8 cellular contexts compared by ENCODE assay signal in the genomic region with DNA sequence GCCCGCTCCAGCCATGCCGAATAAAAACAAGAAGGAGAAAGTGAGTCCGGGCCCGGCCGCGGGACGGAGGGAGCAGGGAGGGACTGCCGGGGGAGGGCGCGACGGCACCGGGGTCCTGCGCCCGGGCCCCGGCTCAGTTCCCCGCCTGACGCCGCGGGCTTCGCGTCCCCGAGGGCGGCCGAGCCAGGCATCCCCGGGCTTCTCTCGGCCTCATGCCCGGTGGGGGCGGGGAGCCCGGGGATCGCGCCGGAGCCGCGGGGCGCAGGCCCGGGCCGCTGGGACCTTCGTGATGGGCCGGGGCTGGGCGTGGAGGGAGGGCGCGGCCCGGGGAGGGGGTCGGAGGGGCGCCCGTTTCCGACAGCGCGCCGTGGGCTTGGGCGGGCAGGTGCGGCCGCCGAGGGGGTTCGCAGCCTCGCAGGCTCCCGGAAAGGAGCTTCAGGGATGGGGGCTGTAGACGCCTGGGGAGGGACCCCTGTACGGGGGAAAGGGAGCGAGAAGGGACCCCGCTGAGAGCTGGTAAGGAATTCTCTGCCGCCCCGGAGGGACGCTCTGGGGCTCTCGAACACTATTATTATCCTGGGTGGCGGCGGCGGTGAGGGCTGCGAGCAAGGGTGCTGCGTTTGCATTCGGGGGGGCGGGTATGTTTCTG. TPM values are rescaled to one million over a fixed set of nuclear protein-coding genes. Genes with fewer than 3 reads are reported as not detected.
DNase-seq lines count a peak whose midpoint lies in the region; ATAC-seq and TF ChIP-seq lines count a peak whose summit lies in the region.

No MANE protein-coding gene starts in this region.

- H3K4me3 ChIP-seq in GM12865 (ENCODE audit: low read depth, low read length) (peak overlapping the region; percentile 42), HCT116 (replicated peaks in 1 of 2; ENCODE audit: low read depth in 1 of 2, low read length in 2 of 2) (peak overlapping the region; percentile 60 to 64), cardiac muscle cell (peak overlapping the region; percentile 74), prostate gland (peak overlapping the region; percentile 81 to 84)

- RAD21 ChIA-PET in HCT116 (lab: Charles Lee; ENCODE audit: low non-redundant PET in 1 of 2, low total read pairs in 2 of 2, uncharacterized antibody in 2 of 2, unreplicated experiment in 2 of 2) = no interaction called here

- no peaks in the 10 kb centered on the region for H4K20me1 ChIP-seq in HCT116 (ENCODE audit: insufficient read depth)

- intact Hi-C loops in HCT116 (cut with micrococcal nuclease) (no loop called here), prostate gland (cut with DNase I) (loop anchor here (1.0 to 5.0 kb wide), 2 partner anchors 47 to 325 kb away; partner anchors contain the start of gene HSP90AA1)

- H3K36me3 ChIP-seq in HCT116 (ENCODE audit: control insufficient read depth in 1 of 2, insufficient read depth in 2 of 2, low read length in 2 of 2) (peaks cover 0 to 3% of the 10 kb centered on the region in 2 experiments; a peak in 1 of 4 replicates), cardiac muscle cell (peaks cover 6% of the 10 kb centered on the region), prostate gland (no peaks in the 10 kb centered on the region)

- CTCF ChIA-PET in HCT116 (lab: Charles Lee) = no interaction called here

- peak overlapping the region; percentile 79 for H3K4me2 ChIP-seq in HCT116 (ENCODE audit: low read length)

- TF ChIP-seq RAD21 in HCT116 (IDR thresholded peaks at IDR 0.05; ENCODE audit: low read depth) = no peak

- H3K27ac ChIP-seq in HCT116 (ENCODE audit: low read depth, low read length) (no peak overlapping the region), cardiac muscle cell (peak overlapping the region; percentile 74), prostate gland (peak overlapping the region; percentile 69 to 80)

- no peak overlapping the region for H2AFZ ChIP-seq in HCT116 (ENCODE audit: low read depth, low read length, poor library complexity, severe bottlenecking)

- no peaks in the 10 kb centered on the region for H3K9me3 ChIP-seq in HCT116 (ENCODE audit: control insufficient read depth in 1 of 2, insufficient read depth in 1 of 2, low read depth in 1 of 2, low read length in 2 of 2)
- no peaks in the 10 kb centered on the region for H3K9me3 ChIP-seq in cardiac muscle cell (ENCODE audit: low read depth)
- H3K9me3 ChIP-seq in prostate gland = no peaks in the 10 kb centered on the region

- H3K27me3 ChIP-seq in HCT116 (ENCODE audit: insufficient read depth, low read length) (no peaks in the 10 kb centered on the region), cardiac muscle cell (peaks cover 3% of the 10 kb centered on the region), prostate gland (replicated peaks; ENCODE audit: insufficient read depth) (no peaks in the 10 kb centered on the region)

- TF ChIP-seq CTCF in GM12865 (IDR thresholded peaks at IDR 0.05; ENCODE audit: insufficient read depth, low read depth, low read length, missing control alignments) (no peak), HCT116 (IDR thresholded peaks at IDR 0.05 in 2 of 3, conservative IDR thresholded peaks at IDR 0.05 in 1 of 3; ENCODE audit: borderline replicate concordance in 1 of 3, insufficient read depth in 1 of 3, low read depth in 2 of 3, low read length in 2 of 3) (no peak), cardiac muscle cell (IDR thresholded peaks at IDR 0.05; ENCODE audit: low read depth, low read length) (no peak), prostate gland (IDR thresholded peaks at IDR 0.05) (no peak)

- TF ChIP-seq POLR2A in HCT116 (IDR thresholded peaks at IDR 0.05; ENCODE audit: borderline replicate concordance, extremely low read depth, insufficient read depth, insufficient read length) = no peak
- no peak for TF ChIP-seq POLR2A in prostate gland (IDR thresholded peaks at IDR 0.05)

- peak; percentile 26 for DNase-seq in GM12865 (ENCODE audit: low read depth)
- no peak for DNase-seq in HCT116 (ENCODE audit: low read depth, low spot score)
- DNase-seq in NCI-H526 treated with DMSO at 0.1 percent for 48 hours (lab: John Stamatoyannopoulos, UW) = peak; percentile 43
- DNase-seq in activated effector memory CD4-positive, alpha-beta T cell treated with anti-CD3 and anti-CD28 coated beads, Interleukin-2, amount 50 U/mL, for 16 hours = peak; percentile 82
- DNase-seq in cardiac muscle cell (ENCODE audit: low read depth in 1 of 2, low spot score in 1 of 2) = peak; percentile 22 to 55
- DNase-seq in prostate gland (ENCODE audit: low spot score) = peak; percentile 37
- DNase-seq in T1000 (lab: John Stamatoyannopoulos, UW) = no peak
- DNase-seq in KBM-7 = no peak

- peak; percentile 6 for ATAC-seq in HCT116

- POLR2A ChIA-PET in HCT116 (lab: Charles Lee) = no interaction called here

- in situ Hi-C loops in KBM-7 (cut with MboI; ENCODE audit: low pct_unique_long_range_greater_than_20kb, low sequenced_read_pairs) = no loop called here

- WGBS in prostate gland = 2% methylated on average over 71 of the region's 72 CpGs

- H3K9me2 ChIP-seq in HCT116 (ENCODE audit: insufficient read depth) = no peaks in the 10 kb centered on the region

- BruUV-seq in HCT116 (replicated peaks; lab: Mats Ljungman, UMichigan) = no TSS peak

- H3K4me1 ChIP-seq in HCT116 (ENCODE audit: control insufficient read depth in 1 of 2, insufficient read depth in 2 of 2, low read length in 2 of 2) (peaks cover 9 to 16% of the 10 kb centered on the region in 2 experiments), cardiac muscle cell (ENCODE audit: low read depth) (peaks cover 2% of the 10 kb centered on the region), prostate gland (replicated peaks) (peaks cover 5% of the 10 kb centered on the region)

- no peaks in the 10 kb centered on the region for H3K79me2 ChIP-seq in HCT116 (ENCODE audit: insufficient read depth, low read length)

- H3K9ac ChIP-seq in HCT116 (ENCODE audit: low read length) = peak overlapping the region; percentile 62

TF ChIP-seq in HCT116, 20 proteins besides CTCF, POLR2A, EP300 and RAD21:
- TF ChIP-seq, protein P1, sequence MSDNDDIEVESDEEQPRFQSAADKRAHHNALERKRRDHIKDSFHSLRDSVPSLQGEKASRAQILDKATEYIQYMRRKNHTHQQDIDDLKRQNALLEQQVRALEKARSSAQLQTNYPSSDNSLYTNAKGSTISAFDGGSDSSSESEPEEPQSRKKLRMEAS (IDR thresholded peaks at IDR 0.05) = peak; percentile 54; the same call in 1 of the 2 replicates
- TF ChIP-seq, protein P2, sequence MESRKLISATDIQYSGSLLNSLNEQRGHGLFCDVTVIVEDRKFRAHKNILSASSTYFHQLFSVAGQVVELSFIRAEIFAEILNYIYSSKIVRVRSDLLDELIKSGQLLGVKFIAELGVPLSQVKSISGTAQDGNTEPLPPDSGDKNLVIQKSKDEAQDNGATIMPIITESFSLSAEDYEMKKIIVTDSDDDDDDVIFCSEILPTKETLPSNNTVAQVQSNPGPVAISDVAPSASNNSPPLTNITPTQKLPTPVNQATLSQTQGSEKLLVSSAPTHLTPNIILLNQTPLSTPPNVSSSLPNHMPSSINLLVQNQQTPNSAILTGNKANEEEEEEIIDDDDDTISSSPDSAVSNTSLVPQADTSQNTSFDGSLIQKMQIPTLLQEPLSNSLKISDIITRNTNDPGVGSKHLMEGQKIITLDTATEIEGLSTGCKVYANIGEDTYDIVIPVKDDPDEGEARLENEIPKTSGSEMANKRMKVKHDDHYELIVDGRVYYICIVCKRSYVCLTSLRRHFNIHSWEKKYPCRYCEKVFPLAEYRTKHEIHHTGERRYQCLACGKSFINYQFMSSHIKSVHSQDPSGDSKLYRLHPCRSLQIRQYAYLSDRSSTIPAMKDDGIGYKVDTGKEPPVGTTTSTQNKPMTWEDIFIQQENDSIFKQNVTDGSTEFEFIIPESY (IDR thresholded peaks at IDR 0.05; ENCODE audit: extremely low read depth, insufficient replicate concordance, low read length) = no peak
- peak; percentile 28; the same call in 1 of the 2 replicates for TF ChIP-seq ZFX (IDR thresholded peaks at IDR 0.05)

RNA-seq across cellular contexts. Expression of gene PPP2R5C, which starts 0.5 kb away (rescaled TPM):
- total RNA-seq in HCT116 (2021; ENCODE audit: unreplicated experiment) = 117 TPM
- polyA plus RNA-seq in HCT116 (2012) = 66.7 and 78.7 TPM in 2 replicates
- total RNA-seq in cardiac muscle cell = 53.7 and 84.9 TPM in 2 replicates
- 60.4 and 78.8 TPM in 2 replicates for polyA plus RNA-seq in cardiac muscle cell
- 10 to 100 TPM; 67.8 to 96.2 TPM for total RNA-seq in prostate gland

Comparison
In these comparisons a context has a peak if more than half of its experiments do, and no peak if none do; other contexts are left out.
1. DNase-seq: peak in GM12865 (single experiment), NCI-H526 treated with DMSO at 0.1 percent for 48 hours (single experiment), activated effector memory CD4-positive, alpha-beta T cell treated with anti-CD3 and anti-CD28 coated beads, Interleukin-2, amount 50 U/mL, for 16 hours (single experiment), cardiac muscle cell (2 of 2) and prostate gland (single experiment); none in HCT116 (single experiment), T1000 (single experiment) and KBM-7 (single experiment).
2. Peak in every context shown above with its lines, with median percentiles within 50 percentile points of each other: H3K4me3 ChIP-seq.